16 cellular contexts compared by ENCODE assay signal in genomic region chr16:27107185-27107592, GRCh38. TPM values are rescaled to one million over a fixed set of nuclear protein-coding genes. Genes with fewer than 3 reads are reported as not detected.
"Had no signal": no experiment of that assay in that cellular context is flagged by ENCODE, and none has a peak within 500 bp of the region (broad histone marks: within the 10 kb centered on the region; RNA-seq: fewer than 3 reads in every experiment).

No MANE protein-coding gene starts in this region.

- H3K9me3 ChIP-seq: left lung, pancreas, uterus had no signal

- H3K4me3 ChIP-seq: left lung, neural progenitor cell, pancreas, uterus had no signal

- ATAC-seq: left lung, pancreas, T-cell had no signal

- DNase-seq: activated CD4-positive, alpha-beta T cell treated with anti-CD3 and anti-CD28 coated beads, Interleukin-2, amount 10 ng/mL, durations not matched to agents 24 days and 14 days; activated T-cell treated with anti-CD3 and anti-CD28 coated beads, Interleukin-2, amount 50 U/mL, for 1 hour; amygdala; left lung; pancreas; retina; T-cell; uterus; WERI-Rb-1 had no signal

- H3K36me3 Mint-ChIP-seq: activated naive CD8-positive, alpha-beta T cell; brain; neural progenitor cell; T-cell had no signal

- H3K9me3 Mint-ChIP-seq: activated CD4-positive, alpha-beta T cell treated with anti-CD3 and anti-CD28 coated beads, Interleukin-2, amount 10 ng/mL, durations not matched to agents 24 days and 14 days; T-cell had no signal

- H3K4me3 Mint-ChIP-seq: neural progenitor cell had no signal

- H3K27me3 ChIP-seq: neural progenitor cell, pancreas, uterus had no signal

- H3K27ac Mint-ChIP-seq: activated CD4-positive, alpha-beta T cell treated with anti-CD3 and anti-CD28 coated beads, Interleukin-2, amount 10 ng/mL, durations not matched to agents 24 days and 14 days; activated naive CD8-positive, alpha-beta T cell; brain; T-cell had no signal

- H3K27ac ChIP-seq: left lung, neural progenitor cell, pancreas, uterus, WERI-Rb-1 had no signal

- H3K27me3 Mint-ChIP-seq: activated naive CD8-positive, alpha-beta T cell had no signal

- H3K4me1 ChIP-seq: pancreas, uterus had no signal

- H3K36me3 ChIP-seq: left lung, neural progenitor cell, pancreas, uterus, WERI-Rb-1 had no signal

RNA-seq across cellular contexts. Expression of gene C16orf82, which starts 40.5 kb away (rescaled TPM):
- total RNA-seq: activated CD4-positive, alpha-beta T cell treated with anti-CD3 and anti-CD28 coated beads, Interleukin-2, amount 10 ng/mL, durations not matched to agents 24 days and 14 days; cerebellum; dermis microvascular lymphatic vessel endothelial cell; left lung; pancreas; skeletal muscle tissue; T-cell; uterus had no signal
- polyA plus RNA-seq: esophagus, pancreas had no signal
